18 cellular contexts compared by ENCODE assay signal in genomic region chr10:97120370-97120769, GRCh38.
A peak's percentile ranks its signal among the peaks of the same experiment; 100 is the strongest.
DNase-seq lines count a peak whose midpoint lies in the region; ATAC-seq and TF ChIP-seq lines count a peak whose summit lies in the region.
"Had no signal": no experiment of that assay in that cellular context is flagged by ENCODE, and none has a peak within 500 bp of the region (broad histone marks: within the 10 kb centered on the region; RNA-seq: fewer than 3 reads in every experiment).

No MANE protein-coding gene starts in this region.

- TF ChIP-seq CTCF in GM23338 (conservative IDR thresholded peaks at IDR 0.05; ENCODE audit: low read depth in 2 of 2) (no peak), glutamatergic neuron (IDR thresholded peaks at IDR 0.05; ENCODE audit: partially characterized antibody, unreplicated experiment) (no peak)

- peak overlapping the region; percentile 56 for H3K18ac ChIP-seq in neuronal stem cell (ENCODE audit: low read length)

- H2AFZ ChIP-seq in GM23338 (0 out of 2 replicates have a peak overlapping the region, but pooled peaks have one; percentile 10), neuronal stem cell (ENCODE audit: low read length) (no peak overlapping the region)
- H2AFZ ChIP-seq: GM23248 had no signal

- no peak overlapping the region for H4K91ac ChIP-seq in neuronal stem cell (ENCODE audit: low read depth, low read length, poor library complexity)

- H3K9ac ChIP-seq in neuronal stem cell (ENCODE audit: low read depth, low read length, poor library complexity), result no peak overlapping the region
- H3K9ac ChIP-seq: BLaER1, GM23248 had no signal

- DNase-seq in GM23338 (ENCODE audit: low spot score) (no peak), glutamatergic neuron (no peak), neuronal stem cell (ENCODE audit: low spot score) (no peak), NCI-H1092 (lab: John Stamatoyannopoulos, UW) (no peak)
- DNase-seq in stimulated activated naive CD4-positive, alpha-beta T cell treated with Interleukin-2 at 50 U/mL for 16 hours (lab: John Stamatoyannopoulos, UW), result no peak
- DNase-seq: Caco-2; CD4-positive, CD25-positive, alpha-beta regulatory T cell; CD8-positive, alpha-beta T cell; DMS153; DND-41; GM23248; H9 had no signal

- H3K4me3 Mint-ChIP-seq in GM23338 (no peak overlapping the region), glutamatergic neuron (ENCODE audit: unreplicated experiment) (no peak overlapping the region)
- H3K4me3 Mint-ChIP-seq: B cell; CD4-positive, CD25-positive, alpha-beta regulatory T cell; CD8-positive, alpha-beta T cell; H9 had no signal

- no peaks in the 10 kb centered on the region for H3K9me3 ChIP-seq in neuronal stem cell (replicated peaks in 1 of 2; ENCODE audit: control insufficient read depth in 2 of 2, insufficient read depth in 1 of 2, low read depth in 1 of 2, low read length in 2 of 2)
- H3K9me3 ChIP-seq: BLaER1, Caco-2 had no signal

- peaks cover 9% of the 10 kb centered on the region; the same call in 2 of the 3 replicates for H3K4me1 Mint-ChIP-seq in GM23338
- H3K4me1 Mint-ChIP-seq in glutamatergic neuron (ENCODE audit: low read depth, unreplicated experiment), result peaks cover 55% of the 10 kb centered on the region
- H3K4me1 Mint-ChIP-seq: B cell; CD4-positive, CD25-positive, alpha-beta regulatory T cell had no signal

- H3K23ac ChIP-seq in neuronal stem cell (ENCODE audit: low read depth, low read length, poor library complexity), result no peak overlapping the region

- H3K27me3 ChIP-seq in GM23338 (ENCODE audit: insufficient read depth), result no peaks in the 10 kb centered on the region
- H3K27me3 ChIP-seq in neuronal stem cell (ENCODE audit: control insufficient read depth in 3 of 3, insufficient read depth in 3 of 3, low read depth in 1 of 3, low read length in 3 of 3), result no peaks in the 10 kb centered on the region
- H3K27me3 ChIP-seq: BLaER1 had no signal

- H3K27me3 Mint-ChIP-seq in GM23338 (ENCODE audit: insufficient read depth, low read depth, poor library complexity), result peaks cover 2% of the 10 kb centered on the region
- peaks cover 4% of the 10 kb centered on the region for H3K27me3 Mint-ChIP-seq in glutamatergic neuron (ENCODE audit: unreplicated experiment)

- no peaks in the 10 kb centered on the region for H3K36me3 Mint-ChIP-seq in GM23338 (ENCODE audit: low read depth)
- peaks cover 5% of the 10 kb centered on the region for H3K36me3 Mint-ChIP-seq in glutamatergic neuron (ENCODE audit: unreplicated experiment)
- H3K36me3 Mint-ChIP-seq: CD4-positive, CD25-positive, alpha-beta regulatory T cell; CD8-positive, alpha-beta T cell had no signal

- H3K4me2 ChIP-seq in GM23338 (no peak overlapping the region), neuronal stem cell (ENCODE audit: insufficient read depth, low read length, poor library complexity, severe bottlenecking) (no peak overlapping the region)
- H3K4me2 ChIP-seq: BLaER1 had no signal

- ATAC-seq in GM23338 (no peak), HG02678 (IDR thresholded peaks at IDR 0.05; ENCODE audit: unreplicated experiment) (no peak)
- ATAC-seq: CD8-positive, alpha-beta T cell; HCT116 had no signal

- no peaks in the 10 kb centered on the region for H4K20me1 ChIP-seq in GM23338 (replicated peaks; ENCODE audit: insufficient read depth)
- H4K20me1 ChIP-seq: BLaER1 had no signal

- no peaks in the 10 kb centered on the region for H3K9me2 ChIP-seq in GM23338 (ENCODE audit: insufficient read depth)

- no CpG with 5 or more reads among the region's 15 CpGs for WGBS in neuronal stem cell (ENCODE audit: extremely low coverage in 2 of 2, insufficient read length in 2 of 2, insufficient replicate concordance in 1 of 2), 2 donors

- H2BK5ac ChIP-seq in neuronal stem cell (ENCODE audit: low read length), result no peak overlapping the region

- no peak overlapping the region for H3K4me3 ChIP-seq in GM23338
- H3K4me3 ChIP-seq in neuronal stem cell (ENCODE audit: low read length in 2 of 2), result no peak overlapping the region
- H3K4me3 ChIP-seq: BLaER1, GM23248 had no signal

- H2BK120ac ChIP-seq in neuronal stem cell (ENCODE audit: low read depth, low read length), result no peak overlapping the region

- peaks cover 9% of the 10 kb centered on the region; the same call in 1 of the 2 replicates for H3K4me1 ChIP-seq in GM23338 (ENCODE audit: insufficient read depth)
- peaks cover 3 to 10% of the 10 kb centered on the region in 2 donors for H3K4me1 ChIP-seq in neuronal stem cell (ENCODE audit: control insufficient read depth in 2 of 2, insufficient read depth in 1 of 2, low read depth in 1 of 2, low read length in 2 of 2)
- H3K4me1 ChIP-seq: Caco-2 had no signal

- H2AK5ac ChIP-seq in neuronal stem cell (ENCODE audit: low read depth, low read length), result no peak overlapping the region

- no peaks in the 10 kb centered on the region for H3K79me2 ChIP-seq in GM23338 (replicated peaks; ENCODE audit: insufficient read depth)

- H3K27ac ChIP-seq in GM23338 (ENCODE audit: low read depth), result no peak overlapping the region
- H3K27ac ChIP-seq in neuronal stem cell (replicated peaks; ENCODE audit: low read length), result no peak overlapping the region
- H3K27ac ChIP-seq: 22Rv1, BLaER1, C4-2B, GM23248 had no signal

- no peaks in the 10 kb centered on the region for H3K79me1 ChIP-seq in neuronal stem cell (ENCODE audit: low read depth, low read length)

- no peak overlapping the region for H4K8ac ChIP-seq in neuronal stem cell (ENCODE audit: low read depth, low read length)

- H3K27ac Mint-ChIP-seq in GM23338, result no peak overlapping the region
- H3K27ac Mint-ChIP-seq in glutamatergic neuron (ENCODE audit: unreplicated experiment), result peak overlapping the region; percentile 4
- H3K27ac Mint-ChIP-seq: B cell; CD4-positive, CD25-positive, alpha-beta regulatory T cell; CD8-positive, alpha-beta T cell; H9 had no signal

- no peaks in the 10 kb centered on the region for H3F3A ChIP-seq in GM23338 (replicated peaks; ENCODE audit: low read depth)

- no peak overlapping the region for H2BK12ac ChIP-seq in neuronal stem cell (ENCODE audit: low read length)

- H3K9me3 Mint-ChIP-seq in GM23338 (no peaks in the 10 kb centered on the region), glutamatergic neuron (ENCODE audit: unreplicated experiment) (peaks cover 6% of the 10 kb centered on the region)
- H3K9me3 Mint-ChIP-seq: CD4-positive, CD25-positive, alpha-beta regulatory T cell; CD8-positive, alpha-beta T cell; H9 had no signal

- H3K14ac ChIP-seq in neuronal stem cell (ENCODE audit: low read length), result no peak overlapping the region

- H2BK15ac ChIP-seq in neuronal stem cell (ENCODE audit: low read length), result no peak overlapping the region

- no peak overlapping the region for H3K4ac ChIP-seq in neuronal stem cell (ENCODE audit: low read length)

- H3K36me3 ChIP-seq in GM23338 (ENCODE audit: insufficient read depth) (no peaks in the 10 kb centered on the region), neuronal stem cell (replicated peaks in 1 of 2; ENCODE audit: control insufficient read depth in 2 of 2, insufficient read depth in 2 of 2, low read length in 2 of 2) (no peaks in the 10 kb centered on the region)
- H3K36me3 ChIP-seq: BLaER1 had no signal

TF ChIP-seq in GM23338, 12 proteins besides CTCF, POLR2A, EP300 and RAD21 (continues in another document):
- TF ChIP-seq CREB1 (CRISPR knock-in tag; IDR thresholded peaks at IDR 0.05; ENCODE audit: low read depth) (no peak), ZNF331 (CRISPR knock-in tag; IDR thresholded peaks at IDR 0.05; ENCODE audit: low read depth) (no peak), STAT1 (IDR thresholded peaks at IDR 0.05; ENCODE audit: unreplicated experiment) (no peak), ZNF114 (CRISPR knock-in tag; IDR thresholded peaks at IDR 0.05) (no peak), EZH2 (IDR thresholded peaks at IDR 0.05; ENCODE audit: low read depth, unreplicated experiment) (no peak), JUNB (IDR thresholded peaks at IDR 0.05; ENCODE audit: unreplicated experiment) (no peak)
